1 cellular context compared by ENCODE assay signal in genomic region chr17:36657390-36657762, GRCh38.
TF ChIP-seq lines count a peak whose summit lies in the region.

No MANE protein-coding gene starts in this region.

TF ChIP-seq in HepG2, 621 proteins besides CTCF, POLR2A, EP300 and RAD21 (continued from another document):
- TF ChIP-seq SAP130 (CRISPR knock-in tag; IDR thresholded peaks at IDR 0.05; ENCODE audit: low read depth): no peak
- TF ChIP-seq, protein P1, sequence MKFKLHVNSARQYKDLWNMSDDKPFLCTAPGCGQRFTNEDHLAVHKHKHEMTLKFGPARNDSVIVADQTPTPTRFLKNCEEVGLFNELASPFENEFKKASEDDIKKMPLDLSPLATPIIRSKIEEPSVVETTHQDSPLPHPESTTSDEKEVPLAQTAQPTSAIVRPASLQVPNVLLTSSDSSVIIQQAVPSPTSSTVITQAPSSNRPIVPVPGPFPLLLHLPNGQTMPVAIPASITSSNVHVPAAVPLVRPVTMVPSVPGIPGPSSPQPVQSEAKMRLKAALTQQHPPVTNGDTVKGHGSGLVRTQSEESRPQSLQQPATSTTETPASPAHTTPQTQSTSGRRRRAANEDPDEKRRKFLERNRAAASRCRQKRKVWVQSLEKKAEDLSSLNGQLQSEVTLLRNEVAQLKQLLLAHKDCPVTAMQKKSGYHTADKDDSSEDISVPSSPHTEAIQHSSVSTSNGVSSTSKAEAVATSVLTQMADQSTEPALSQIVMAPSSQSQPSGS (CRISPR knock-in tag; IDR thresholded peaks at IDR 0.05): no peak
- TF ChIP-seq ATF1 (CRISPR knock-in tag; IDR thresholded peaks at IDR 0.05): no peak
- TF ChIP-seq SMYD3 (CRISPR knock-in tag; IDR thresholded peaks at IDR 0.05): no peak
- no peak for TF ChIP-seq FOXM1 (CRISPR knock-in tag; IDR thresholded peaks at IDR 0.05)
- TF ChIP-seq ZNF577 (CRISPR knock-in tag; IDR thresholded peaks at IDR 0.05; ENCODE audit: borderline replicate concordance, low read depth): no peak
- TF ChIP-seq ZNF3 (CRISPR knock-in tag; IDR thresholded peaks at IDR 0.05): no peak
- TF ChIP-seq SETDB1 (CRISPR knock-in tag; IDR thresholded peaks at IDR 0.05; ENCODE audit: borderline replicate concordance): no peak
- no peak for TF ChIP-seq ZGPAT (CRISPR knock-in tag; IDR thresholded peaks at IDR 0.05)
TF ChIP-seq in HepG2: peak in this region for 0.
